In genomic region chr19:6731822-6732221, GRCh38 we compare ENCODE assay signal across 29 cellular contexts. TPM values are rescaled to one million over a fixed set of nuclear protein-coding genes. Genes with fewer than 3 reads are reported as not detected.
"Had no signal": no experiment of that assay in that cellular context is flagged by ENCODE, and none has a peak within 500 bp of the region (broad histone marks: within the 10 kb centered on the region; RNA-seq: fewer than 3 reads in every experiment).

No MANE protein-coding gene starts in this region.

- H3K4me3 Mint-ChIP-seq: activated CD4-positive, alpha-beta T cell treated with anti-CD3 and anti-CD28 coated beads, Interleukin-2, amount 10 ng/mL, durations not matched to agents 24 days and 14 days; activated CD8-positive, alpha-beta memory T cell treated with anti-CD3 and anti-CD28 coated beads, Interleukin-2, amount 10 ng/mL, durations not matched to agents 7 days and 5 days; activated naive CD8-positive, alpha-beta T cell treated with anti-CD3 and anti-CD28 coated beads, Interleukin-2, amount 10 ng/mL, durations not matched to agents 7 days and 5 days; activated T-cell treated with anti-CD3 and anti-CD28 coated beads, Interleukin-2, amount 50 U/mL, for 24 hours; activated T-helper 1 cell treated with anti-CD3 and anti-CD28 coated beads, Interleukin-12 subunit alpha, Interleukin-12 subunit beta, Interleukin-2, Interleukin-4 antibody, amounts not matched to agents 30 ng/mL and 10 ng/mL and 1 ng/mL, durations not matched to agents 14 hours and 24 hours and 36 hours; T-helper 1 cell treated with Interleukin-12 subunit alpha and Interleukin-12 subunit beta and Interleukin-4 antibody, amounts not matched to agents 30 μg/mL and 1 μg/mL, for 36 hours; WTC11 had no signal

- H3K9me3 Mint-ChIP-seq: activated CD4-positive, alpha-beta T cell treated with anti-CD3 and anti-CD28 coated beads, Interleukin-2, amount 10 ng/mL, durations not matched to agents 24 days and 14 days; activated naive CD8-positive, alpha-beta T cell treated with anti-CD3 and anti-CD28 coated beads, Interleukin-2, amount 10 ng/mL, durations not matched to agents 7 days and 5 days; activated T-cell treated with anti-CD3 and anti-CD28 coated beads, Interleukin-2, amount 50 U/mL, for 24 hours; activated T-helper 1 cell treated with anti-CD3 and anti-CD28 coated beads, Interleukin-12 subunit alpha, Interleukin-12 subunit beta, Interleukin-2, Interleukin-4 antibody, amounts not matched to agents 30 ng/mL and 10 ng/mL and 1 ng/mL, durations not matched to agents 14 hours and 24 hours and 36 hours; T-helper 1 cell treated with Interleukin-12 subunit alpha and Interleukin-12 subunit beta and Interleukin-4 antibody, amounts not matched to agents 30 μg/mL and 1 μg/mL, for 36 hours had no signal

- ATAC-seq: activated CD8-positive, alpha-beta memory T cell treated with anti-CD3 and anti-CD28 coated beads, Interleukin-2, amount 10 ng/mL, durations not matched to agents 7 days and 5 days; Right ventricle myocardium inferior; WTC11 had no signal

- H3K9me3 ChIP-seq: breast epithelium, SJCRH30 had no signal

- H3K27me3 ChIP-seq: breast epithelium, SJCRH30 had no signal

- H3K4me3 ChIP-seq: breast epithelium, SJCRH30 had no signal

- H3K4me1 ChIP-seq: SJCRH30 had no signal

- H3K27ac ChIP-seq: breast epithelium, KMS-11, SJCRH30 had no signal

- H3K9ac ChIP-seq: KMS-11 had no signal

- H3K36me3 ChIP-seq: SJCRH30 had no signal

- H3K27ac Mint-ChIP-seq: activated CD4-positive, alpha-beta T cell treated with anti-CD3 and anti-CD28 coated beads, Interleukin-2, amount 10 ng/mL, durations not matched to agents 24 days and 14 days; activated CD8-positive, alpha-beta memory T cell treated with anti-CD3 and anti-CD28 coated beads, Interleukin-2, amount 10 ng/mL, durations not matched to agents 7 days and 5 days; activated T-cell treated with anti-CD3 and anti-CD28 coated beads, Interleukin-2, amount 50 U/mL, for 24 hours; T-helper 1 cell treated with Interleukin-12 subunit alpha and Interleukin-12 subunit beta and Interleukin-4 antibody, amounts not matched to agents 30 μg/mL and 1 μg/mL, for 36 hours; WTC11 had no signal

- H3K27me3 Mint-ChIP-seq: activated CD4-positive, alpha-beta T cell treated with anti-CD3 and anti-CD28 coated beads, Interleukin-2, amount 10 ng/mL, durations not matched to agents 24 days and 14 days; activated CD8-positive, alpha-beta memory T cell treated with anti-CD3 and anti-CD28 coated beads, Interleukin-2, amount 10 ng/mL, durations not matched to agents 7 days and 5 days; activated naive CD8-positive, alpha-beta T cell treated with anti-CD3 and anti-CD28 coated beads, Interleukin-2, amount 10 ng/mL, durations not matched to agents 7 days and 5 days; activated T-cell treated with anti-CD3 and anti-CD28 coated beads, Interleukin-2, amount 50 U/mL, for 24 hours had no signal

- DNase-seq: activated CD4-positive, alpha-beta T cell treated with anti-CD3 and anti-CD28 coated beads for 1 hour; activated CD4-positive, alpha-beta T cell treated with anti-CD3 and anti-CD28 coated beads, Interleukin-2, amount 10 ng/mL, durations not matched to agents 24 days and 14 days; activated CD4-positive, alpha-beta T cell treated with anti-CD3 and anti-CD28 coated beads, Interleukin-2, amount 50 U/mL, for 48 hours; activated CD8-positive, alpha-beta memory T cell treated with anti-CD3 and anti-CD28 coated beads, Interleukin-2, amount 10 ng/mL, durations not matched to agents 7 days and 5 days; activated effector memory CD4-positive, alpha-beta T cell treated with Interleukin-2 at 50 U/mL for 16 hours; activated naive CD4-positive, alpha-beta T cell treated with Interleukin-2 at 50 U/mL for 16 hours; activated naive CD8-positive, alpha-beta T cell treated with anti-CD3 and anti-CD28 coated beads, Interleukin-2, amount 10 ng/mL, durations not matched to agents 7 days and 5 days; activated T-cell treated with anti-CD3 and anti-CD28 coated beads, Interleukin-2, amount 50 U/mL, for 24 hours; caudate nucleus; MV-4-11; NCI-H1092 treated with DMSO at 0.1 percent for 48 hours; NCI-H1417 treated with DMSO at 0.1 percent for 48 hours; NCI-H1694; NCI-H2029; NCI-H2107; NCI-H2171 treated with DMSO at 0.1 percent for 48 hours; NCI-H345; NCI-H510A; NCI-H526 treated with DMSO at 0.1 percent for 48 hours; NCI-H82; SJCRH30 had no signal

- H3K4me2 ChIP-seq: KMS-11 had no signal

RNA-seq across cellular contexts. Expression of gene C3, which starts 11.4 kb away (rescaled TPM):
- total RNA-seq: SJCRH30 had no signal

RNA-seq across cellular contexts. Expression of gene SH2D3A, which starts 35.4 kb away (rescaled TPM):
- total RNA-seq: Right ventricle myocardium inferior, RPMI7951, SJCRH30 had no signal

RNA-seq across cellular contexts. Expression of gene VAV1, which starts 40.7 kb away (rescaled TPM):
- total RNA-seq: MCF 10A, SJCRH30 had no signal
